Comparison of ENCODE assay signal across 14 cellular contexts in the genomic region with DNA sequence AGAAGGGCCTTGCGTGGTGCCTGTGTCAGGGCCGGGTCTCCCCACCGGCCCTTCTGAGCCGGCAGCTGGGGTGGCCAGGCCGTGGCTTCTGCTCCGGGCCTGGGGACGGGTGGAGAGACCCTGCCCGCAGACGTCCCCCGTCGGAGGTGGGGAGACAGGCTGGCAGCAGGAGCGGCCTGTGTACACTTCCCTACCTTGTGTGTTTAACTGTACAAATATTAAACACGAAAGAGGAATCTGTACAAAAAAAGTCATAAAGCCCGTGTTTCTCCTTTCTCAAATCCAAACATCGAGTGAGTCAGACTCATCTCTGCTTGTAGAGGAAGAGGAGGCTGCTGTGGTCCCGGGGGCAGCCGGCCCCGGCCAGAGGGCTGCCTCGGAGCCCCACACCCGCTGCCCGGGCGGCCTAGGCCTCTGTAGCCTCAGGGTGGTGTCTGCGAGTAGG. TPM values are rescaled to one million over a fixed set of nuclear protein-coding genes. Genes with fewer than 3 reads are reported as not detected.
A peak's percentile ranks its signal among the peaks of the same experiment; 100 is the strongest.
DNase-seq lines count a peak whose midpoint lies in the region; ATAC-seq and TF ChIP-seq lines count a peak whose summit lies in the region.
"Had no signal": no experiment of that assay in that cellular context is flagged by ENCODE, and none has a peak within 500 bp of the region (broad histone marks: within the 10 kb centered on the region; RNA-seq: fewer than 3 reads in every experiment).

No MANE protein-coding gene starts in this region.

- H3F3A ChIP-seq in GM23248 (ENCODE audit: insufficient read depth), result no peaks in the 10 kb centered on the region

- H3K9me3 ChIP-seq in heart left ventricle (no peaks in the 10 kb centered on the region), esophagus muscularis mucosa (no peaks in the 10 kb centered on the region), osteoblast (ENCODE audit: low read depth, low read length) (no peaks in the 10 kb centered on the region), GM23248 (ENCODE audit: low read depth) (no peaks in the 10 kb centered on the region)
- no peaks in the 10 kb centered on the region for H3K9me3 ChIP-seq in effector memory CD4-positive, alpha-beta T cell (ENCODE audit: control insufficient read depth, low read length)

- no peaks in the 10 kb centered on the region for H4K20me1 ChIP-seq in osteoblast (ENCODE audit: insufficient read depth, low read length)
- H4K20me1 ChIP-seq in GM23248 (ENCODE audit: insufficient read depth), result no peaks in the 10 kb centered on the region

- no peak for DNase-seq in heart left ventricle
- no peak for DNase-seq in left ventricle myocardium superior
- DNase-seq in esophagus muscularis mucosa (ENCODE audit: extremely low spot score), result no peak
- peak; percentile 96 for DNase-seq in osteoblast (ENCODE audit: insufficient read length, low spot score, missing footprints)
- DNase-seq in effector memory CD4-positive, alpha-beta T cell, result no peak
- no peak for DNase-seq in GM23248
- no peak for DNase-seq in anterior cingulate cortex (lab: John Stamatoyannopoulos, UW)
- DNase-seq: activated naive CD8-positive, alpha-beta T cell treated with anti-CD3 and anti-CD28 coated beads, Interleukin-2, amount 10 ng/mL, durations not matched to agents 7 days and 5 days; DMS79; HFFc6; NCI-H524 treated with DMSO at 0.1 percent for 48 hours; SIG-M5 had no signal

- TF ChIP-seq CTCF in heart left ventricle (IDR thresholded peaks at IDR 0.05) (no peak), esophagus muscularis mucosa (IDR thresholded peaks at IDR 0.05) (no peak), osteoblast (IDR thresholded peaks at IDR 0.05; ENCODE audit: extremely low read depth, low read depth, low read length) (no peak)

- intact Hi-C loops in heart left ventricle (cut with DNase I) (no loop called here), left ventricle myocardium superior (cut with micrococcal nuclease) (no loop called here), esophagus muscularis mucosa (cut with DNase I) (loop anchor here (5.0 kb wide), 1 partner anchor 37 kb away; no protein-coding TSS in a partner anchor)

- TF ChIP-seq POLR2A in heart left ventricle (IDR thresholded peaks at IDR 0.05) (no peak), esophagus muscularis mucosa (IDR thresholded peaks at IDR 0.05; ENCODE audit: low read depth) (no peak)

- H3K79me2 ChIP-seq in osteoblast (ENCODE audit: insufficient read depth, low read length) (no peaks in the 10 kb centered on the region), GM23248 (ENCODE audit: insufficient read depth) (no peaks in the 10 kb centered on the region)

- H3K4me3 ChIP-seq in heart left ventricle (peak overlapping the region in 10 of 12 donors; percentile 20 to 54 (median 45)), esophagus muscularis mucosa (peak overlapping the region; percentile 67 to 86 (median 75)), osteoblast (ENCODE audit: insufficient read depth, low read length) (no peak overlapping the region), GM23248 (no peak overlapping the region)
- no peak overlapping the region for H3K4me3 ChIP-seq in effector memory CD4-positive, alpha-beta T cell (ENCODE audit: insufficient read depth, low read depth, low read length, poor library complexity, severe bottlenecking)
- H3K4me3 ChIP-seq: GM12878 had no signal

- H3K36me3 ChIP-seq in heart left ventricle (no peaks in the 10 kb centered on the region), esophagus muscularis mucosa (no peaks in the 10 kb centered on the region), osteoblast (ENCODE audit: insufficient read depth, low read length) (no peaks in the 10 kb centered on the region), GM23248 (ENCODE audit: low read depth) (no peaks in the 10 kb centered on the region)
- no peaks in the 10 kb centered on the region for H3K36me3 ChIP-seq in effector memory CD4-positive, alpha-beta T cell (ENCODE audit: control insufficient read depth, insufficient read depth, low read length)

- H2AFZ ChIP-seq in osteoblast (ENCODE audit: low read length) (no peak overlapping the region), GM23248 (no peak overlapping the region)

- H3K27me3 ChIP-seq in heart left ventricle (peaks cover 25 to 64% (median 44%) of the 10 kb centered on the region in 9 donors), esophagus muscularis mucosa (peaks cover 0 to 78% (median 0%) of the 10 kb centered on the region in 4 donors), osteoblast (ENCODE audit: insufficient read depth, low read length) (peaks cover 44% of the 10 kb centered on the region), GM23248 (replicated peaks; ENCODE audit: insufficient read depth) (peaks cover 12% of the 10 kb centered on the region)
- peaks cover 22% of the 10 kb centered on the region for H3K27me3 ChIP-seq in effector memory CD4-positive, alpha-beta T cell (replicated peaks; ENCODE audit: control insufficient read depth, insufficient read depth, low read length, poor library complexity, severe bottlenecking)

- no peak overlapping the region for H3K9ac ChIP-seq in GM23248

- WGBS in heart left ventricle, 4 donors, result 74 to 80% (median 77%) methylated on average over 23 of the region's 23 CpGs
- 52% methylated on average over 23 of the region's 23 CpGs for WGBS in esophagus muscularis mucosa
- 65% methylated on average over 22 to 23 of the region's 23 CpGs for WGBS in GM23248 (ENCODE audit: low coverage in 1 of 2, low lambda C conversion rate in 2 of 2, missing lambda C conversion rate in 2 of 2), 2 experiments

- TF ChIP-seq EP300 in esophagus muscularis mucosa (IDR thresholded peaks at IDR 0.05), result no peak

- H3K27ac ChIP-seq in heart left ventricle, result peak overlapping the region in 5 of 12 donors; percentile 38 to 90 (median 59)
- H3K27ac ChIP-seq in esophagus muscularis mucosa (replicated peaks in 1 of 4), result peak overlapping the region; percentile 92 to 98 (median 95)
- no peak overlapping the region for H3K27ac ChIP-seq in osteoblast (ENCODE audit: low read depth, low read length)
- H3K27ac ChIP-seq in effector memory CD4-positive, alpha-beta T cell (ENCODE audit: insufficient read depth, low read length, poor library complexity, severe bottlenecking), result no peak overlapping the region
- no peak overlapping the region for H3K27ac ChIP-seq in GM23248

- no peak for ATAC-seq in heart left ventricle
- ATAC-seq in left ventricle myocardium superior, result no peak
- no peak for ATAC-seq in GM21825 (IDR thresholded peaks at IDR 0.05; ENCODE audit: unreplicated experiment)
- ATAC-seq: GM12878 had no signal

- H3K4me1 ChIP-seq in heart left ventricle, result peaks cover 0 to 39% (median 7%) of the 10 kb centered on the region in 12 donors
- peaks cover 28 to 85% (median 82%) of the 10 kb centered on the region in 4 donors for H3K4me1 ChIP-seq in esophagus muscularis mucosa
- no peaks in the 10 kb centered on the region for H3K4me1 ChIP-seq in osteoblast (ENCODE audit: insufficient read depth, low read length)
- H3K4me1 ChIP-seq in effector memory CD4-positive, alpha-beta T cell (ENCODE audit: control insufficient read depth, insufficient read depth, low read length, poor library complexity, severe bottlenecking), result peaks cover 9% of the 10 kb centered on the region
- no peaks in the 10 kb centered on the region for H3K4me1 ChIP-seq in GM23248 (ENCODE audit: insufficient read depth)

- H3K9me2 ChIP-seq in GM23248 (ENCODE audit: insufficient read depth), result no peaks in the 10 kb centered on the region

- in situ Hi-C loops in GM23248 (cut with MboI), result no loop called here

- H3K4me2 ChIP-seq in osteoblast (ENCODE audit: insufficient read depth, low read length) (no peak overlapping the region), GM23248 (ENCODE audit: unreplicated experiment) (no peak overlapping the region)

RNA-seq across cellular contexts. Expression of a gene that starts 2.0 kb away (rescaled TPM):
- 10 to 100 TPM in 2 of 9 donors, 1 to 10 TPM in 7; 1.6 to 14.6 (median 2.6) TPM for total RNA-seq in heart left ventricle
- 1 to 10 TPM; 5.3 to 6.2 TPM for polyA plus RNA-seq in heart left ventricle
- 3.2 TPM for total RNA-seq in left ventricle myocardium superior
- total RNA-seq in esophagus muscularis mucosa, result 100 to 1,000 TPM; 225 to 361 (median 259) TPM
- under 0.01 TPM in 2 replicates for total RNA-seq in osteoblast
- total RNA-seq in GM23248 (2014; rRNA removed; shearing (Covaris generic)), result 0.11 TPM in 1 of 2 replicates, not detected in the other
- not detected in 2 replicates for polyA plus RNA-seq in GM23248 (2016; fragmentation: Nextera tagmentation; extraction: Ambion mirVana)

RNA-seq across cellular contexts. Expression of a gene that starts 58.9 kb away (rescaled TPM):
- total RNA-seq in heart left ventricle (not detected), left ventricle myocardium superior (not detected), esophagus muscularis mucosa (not detected), osteoblast (not detected in 2 replicates)
- polyA plus RNA-seq in heart left ventricle (not detected), GM23248 (2016; fragmentation: Nextera tagmentation; extraction: Ambion mirVana) (not detected in 2 replicates)
- total RNA-seq in GM23248 (2014; rRNA removed; shearing (Covaris generic)), result not detected in 2 replicates
- total RNA-seq: activated naive CD8-positive, alpha-beta T cell treated with anti-CD3 and anti-CD28 coated beads, Interleukin-2, amount 10 ng/mL, durations not matched to agents 7 days and 5 days; GM12878; HFFc6 had no signal
- polyA plus RNA-seq: GM12878 had no signal

Comparison
In these comparisons a context has a peak if more than half of its experiments do, and no peak if none do; other contexts are left out.
1. H3K27ac ChIP-seq: peak in esophagus muscularis mucosa (4 of 4); none in osteoblast (single experiment), effector memory CD4-positive, alpha-beta T cell (single experiment) and GM23248 (single experiment).
2. H3K4me3 ChIP-seq: peak in heart left ventricle (10 of 12) and esophagus muscularis mucosa (4 of 4); none in osteoblast (single experiment), effector memory CD4-positive, alpha-beta T cell (single experiment) and GM23248 (single experiment).
3. RNA of a gene that starts 2.0 kb away (total RNA-seq): 225 to 361 TPM in esophagus muscularis mucosa; 3.2 TPM in left ventricle myocardium superior (single experiment), 1.6 to 14.6 TPM in heart left ventricle, 0.11 TPM in GM23248 and under 0.01 TPM in osteoblast; every median in the first group is over 10 times any median in the second.